Comparison of ENCODE assay signal across 1 cellular context in genomic region chr2:46298272-46298521, GRCh38.
TF ChIP-seq lines count a peak whose summit lies in the region.

No MANE protein-coding gene starts in this region.

TF ChIP-seq in A549, 52 proteins besides CTCF, POLR2A, EP300 and RAD21 (continued from another document):
- TF ChIP-seq, protein P1, sequence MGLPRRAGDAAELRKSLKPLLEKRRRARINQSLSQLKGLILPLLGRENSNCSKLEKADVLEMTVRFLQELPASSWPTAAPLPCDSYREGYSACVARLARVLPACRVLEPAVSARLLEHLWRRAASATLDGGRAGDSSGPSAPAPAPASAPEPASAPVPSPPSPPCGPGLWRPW (IDR thresholded peaks at IDR 0.05): no peak
